Comparison of ENCODE assay signal across 2 cellular contexts in the genomic region with DNA sequence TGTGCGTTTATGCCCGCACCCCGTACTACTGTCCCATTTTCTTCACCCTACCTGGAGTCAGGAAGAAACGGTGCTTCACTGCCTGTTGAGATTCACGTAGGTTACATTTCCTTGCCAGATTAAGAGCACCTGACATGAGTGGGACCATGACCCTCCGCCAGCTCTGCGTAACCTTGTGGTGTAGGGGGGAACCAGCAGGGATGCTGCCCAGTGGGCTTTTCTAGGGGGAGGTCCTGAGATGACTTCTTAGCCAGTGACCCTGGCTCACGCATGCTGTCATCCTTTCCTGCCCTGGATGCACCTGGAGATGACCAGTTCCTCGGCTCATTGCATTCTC.
TF ChIP-seq lines count a peak whose summit lies in the region.

No MANE protein-coding gene starts in this region.

TF ChIP-seq in HCT116, 20 proteins besides CTCF, POLR2A, EP300 and RAD21:
- TF ChIP-seq FOSL1 (IDR thresholded peaks at IDR 0.05; ENCODE audit: low read depth) (no peak), ZFX (IDR thresholded peaks at IDR 0.05) (no peak), ELF1 (IDR thresholded peaks at IDR 0.05; ENCODE audit: borderline replicate concordance, low read depth) (no peak), CBX3 (IDR thresholded peaks at IDR 0.05; ENCODE audit: low read depth) (no peak), ZNF274 (IDR thresholded peaks at IDR 0.05; ENCODE audit: low read depth, low read length) (no peak), SP1 (IDR thresholded peaks at IDR 0.05; ENCODE audit: low read depth) (no peak), SRF (IDR thresholded peaks at IDR 0.05; ENCODE audit: low read depth) (no peak), EZH2phosphoT487 (IDR thresholded peaks at IDR 0.05; ENCODE audit: borderline replicate concordance) (no peak), JUND (IDR thresholded peaks at IDR 0.05) (no peak), POLR2AphosphoS5 (IDR thresholded peaks at IDR 0.05; ENCODE audit: low read depth, low read length) (no peak)
- TF ChIP-seq, protein P1, sequence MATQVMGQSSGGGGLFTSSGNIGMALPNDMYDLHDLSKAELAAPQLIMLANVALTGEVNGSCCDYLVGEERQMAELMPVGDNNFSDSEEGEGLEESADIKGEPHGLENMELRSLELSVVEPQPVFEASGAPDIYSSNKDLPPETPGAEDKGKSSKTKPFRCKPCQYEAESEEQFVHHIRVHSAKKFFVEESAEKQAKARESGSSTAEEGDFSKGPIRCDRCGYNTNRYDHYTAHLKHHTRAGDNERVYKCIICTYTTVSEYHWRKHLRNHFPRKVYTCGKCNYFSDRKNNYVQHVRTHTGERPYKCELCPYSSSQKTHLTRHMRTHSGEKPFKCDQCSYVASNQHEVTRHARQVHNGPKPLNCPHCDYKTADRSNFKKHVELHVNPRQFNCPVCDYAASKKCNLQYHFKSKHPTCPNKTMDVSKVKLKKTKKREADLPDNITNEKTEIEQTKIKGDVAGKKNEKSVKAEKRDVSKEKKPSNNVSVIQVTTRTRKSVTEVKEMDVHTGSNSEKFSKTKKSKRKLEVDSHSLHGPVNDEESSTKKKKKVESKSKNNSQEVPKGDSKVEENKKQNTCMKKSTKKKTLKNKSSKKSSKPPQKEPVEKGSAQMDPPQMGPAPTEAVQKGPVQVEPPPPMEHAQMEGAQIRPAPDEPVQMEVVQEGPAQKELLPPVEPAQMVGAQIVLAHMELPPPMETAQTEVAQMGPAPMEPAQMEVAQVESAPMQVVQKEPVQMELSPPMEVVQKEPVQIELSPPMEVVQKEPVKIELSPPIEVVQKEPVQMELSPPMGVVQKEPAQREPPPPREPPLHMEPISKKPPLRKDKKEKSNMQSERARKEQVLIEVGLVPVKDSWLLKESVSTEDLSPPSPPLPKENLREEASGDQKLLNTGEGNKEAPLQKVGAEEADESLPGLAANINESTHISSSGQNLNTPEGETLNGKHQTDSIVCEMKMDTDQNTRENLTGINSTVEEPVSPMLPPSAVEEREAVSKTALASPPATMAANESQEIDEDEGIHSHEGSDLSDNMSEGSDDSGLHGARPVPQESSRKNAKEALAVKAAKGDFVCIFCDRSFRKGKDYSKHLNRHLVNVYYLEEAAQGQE (IDR thresholded peaks at IDR 0.05; ENCODE audit: low read depth): no peak
- TF ChIP-seq, protein P2, sequence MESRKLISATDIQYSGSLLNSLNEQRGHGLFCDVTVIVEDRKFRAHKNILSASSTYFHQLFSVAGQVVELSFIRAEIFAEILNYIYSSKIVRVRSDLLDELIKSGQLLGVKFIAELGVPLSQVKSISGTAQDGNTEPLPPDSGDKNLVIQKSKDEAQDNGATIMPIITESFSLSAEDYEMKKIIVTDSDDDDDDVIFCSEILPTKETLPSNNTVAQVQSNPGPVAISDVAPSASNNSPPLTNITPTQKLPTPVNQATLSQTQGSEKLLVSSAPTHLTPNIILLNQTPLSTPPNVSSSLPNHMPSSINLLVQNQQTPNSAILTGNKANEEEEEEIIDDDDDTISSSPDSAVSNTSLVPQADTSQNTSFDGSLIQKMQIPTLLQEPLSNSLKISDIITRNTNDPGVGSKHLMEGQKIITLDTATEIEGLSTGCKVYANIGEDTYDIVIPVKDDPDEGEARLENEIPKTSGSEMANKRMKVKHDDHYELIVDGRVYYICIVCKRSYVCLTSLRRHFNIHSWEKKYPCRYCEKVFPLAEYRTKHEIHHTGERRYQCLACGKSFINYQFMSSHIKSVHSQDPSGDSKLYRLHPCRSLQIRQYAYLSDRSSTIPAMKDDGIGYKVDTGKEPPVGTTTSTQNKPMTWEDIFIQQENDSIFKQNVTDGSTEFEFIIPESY (IDR thresholded peaks at IDR 0.05; ENCODE audit: extremely low read depth, insufficient replicate concordance, low read length): no peak

TF ChIP-seq in K562, 482 proteins besides CTCF, POLR2A, EP300 and RAD21 (continues in another document):
- TF ChIP-seq, protein P3, sequence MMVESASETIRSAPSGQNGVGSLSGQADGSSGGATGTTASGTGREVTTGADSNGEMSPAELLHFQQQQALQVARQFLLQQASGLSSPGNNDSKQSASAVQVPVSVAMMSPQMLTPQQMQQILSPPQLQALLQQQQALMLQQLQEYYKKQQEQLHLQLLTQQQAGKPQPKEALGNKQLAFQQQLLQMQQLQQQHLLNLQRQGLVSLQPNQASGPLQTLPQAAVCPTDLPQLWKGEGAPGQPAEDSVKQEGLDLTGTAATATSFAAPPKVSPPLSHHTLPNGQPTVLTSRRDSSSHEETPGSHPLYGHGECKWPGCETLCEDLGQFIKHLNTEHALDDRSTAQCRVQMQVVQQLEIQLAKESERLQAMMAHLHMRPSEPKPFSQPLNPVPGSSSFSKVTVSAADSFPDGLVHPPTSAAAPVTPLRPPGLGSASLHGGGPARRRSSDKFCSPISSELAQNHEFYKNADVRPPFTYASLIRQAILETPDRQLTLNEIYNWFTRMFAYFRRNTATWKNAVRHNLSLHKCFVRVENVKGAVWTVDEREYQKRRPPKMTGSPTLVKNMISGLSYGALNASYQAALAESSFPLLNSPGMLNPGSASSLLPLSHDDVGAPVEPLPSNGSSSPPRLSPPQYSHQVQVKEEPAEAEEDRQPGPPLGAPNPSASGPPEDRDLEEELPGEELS (CRISPR knock-in tag; IDR thresholded peaks at IDR 0.05; ENCODE audit: borderline replicate concordance): no peak
- TF ChIP-seq NFE2L1 (tag; IDR thresholded peaks at IDR 0.05; ENCODE audit: borderline replicate concordance, low read depth) (no peak), ZNF232 (CRISPR knock-in tag; IDR thresholded peaks at IDR 0.05) (no peak), ERF (CRISPR knock-in tag; IDR thresholded peaks at IDR 0.05) (peak; percentile 55; the same call in 1 of the 2 replicates), JUNB (CRISPR knock-in tag; conservative IDR thresholded peaks at IDR 0.05) (0 out of 2 replicates have a peak, but pooled peaks have one; percentile 21), MTF1 (CRISPR knock-in tag; IDR thresholded peaks at IDR 0.05; ENCODE audit: borderline replicate concordance) (0 out of 2 replicates have a peak, but pooled peaks have one; percentile 57), EHMT2 (IDR thresholded peaks at IDR 0.05) (no peak), HMG20A (CRISPR knock-in tag; conservative IDR thresholded peaks at IDR 0.05) (no peak), FUS (optimal IDR thresholded peaks at IDR 0.05; ENCODE audit: low read depth, low read length) (no peak), CBFA2T3 (IDR thresholded peaks at IDR 0.05) (no peak), ZNF436 (CRISPR knock-in tag; IDR thresholded peaks at IDR 0.05) (0 out of 2 replicates have a peak, but pooled peaks have one; percentile 9), CHD4 (IDR thresholded peaks at IDR 0.05; ENCODE audit: insufficient read depth, insufficient replicate concordance, low read depth, low read length, poor library complexity, severe bottlenecking) (no peak), ZNF778 (CRISPR knock-in tag; IDR thresholded peaks at IDR 0.05) (no peak), ZNF695 (CRISPR knock-in tag; IDR thresholded peaks at IDR 0.05) (peak; percentile 84; the same call in 1 of the 2 replicates), ARID1B (IDR thresholded peaks at IDR 0.05) (no peak)
- TF ChIP-seq, protein P4, sequence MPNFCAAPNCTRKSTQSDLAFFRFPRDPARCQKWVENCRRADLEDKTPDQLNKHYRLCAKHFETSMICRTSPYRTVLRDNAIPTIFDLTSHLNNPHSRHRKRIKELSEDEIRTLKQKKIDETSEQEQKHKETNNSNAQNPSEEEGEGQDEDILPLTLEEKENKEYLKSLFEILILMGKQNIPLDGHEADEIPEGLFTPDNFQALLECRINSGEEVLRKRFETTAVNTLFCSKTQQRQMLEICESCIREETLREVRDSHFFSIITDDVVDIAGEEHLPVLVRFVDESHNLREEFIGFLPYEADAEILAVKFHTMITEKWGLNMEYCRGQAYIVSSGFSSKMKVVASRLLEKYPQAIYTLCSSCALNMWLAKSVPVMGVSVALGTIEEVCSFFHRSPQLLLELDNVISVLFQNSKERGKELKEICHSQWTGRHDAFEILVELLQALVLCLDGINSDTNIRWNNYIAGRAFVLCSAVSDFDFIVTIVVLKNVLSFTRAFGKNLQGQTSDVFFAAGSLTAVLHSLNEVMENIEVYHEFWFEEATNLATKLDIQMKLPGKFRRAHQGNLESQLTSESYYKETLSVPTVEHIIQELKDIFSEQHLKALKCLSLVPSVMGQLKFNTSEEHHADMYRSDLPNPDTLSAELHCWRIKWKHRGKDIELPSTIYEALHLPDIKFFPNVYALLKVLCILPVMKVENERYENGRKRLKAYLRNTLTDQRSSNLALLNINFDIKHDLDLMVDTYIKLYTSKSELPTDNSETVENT (CRISPR knock-in tag; IDR thresholded peaks at IDR 0.05): 0 out of 2 replicates have a peak, but pooled peaks have one; percentile 5
- TF ChIP-seq, protein P5, sequence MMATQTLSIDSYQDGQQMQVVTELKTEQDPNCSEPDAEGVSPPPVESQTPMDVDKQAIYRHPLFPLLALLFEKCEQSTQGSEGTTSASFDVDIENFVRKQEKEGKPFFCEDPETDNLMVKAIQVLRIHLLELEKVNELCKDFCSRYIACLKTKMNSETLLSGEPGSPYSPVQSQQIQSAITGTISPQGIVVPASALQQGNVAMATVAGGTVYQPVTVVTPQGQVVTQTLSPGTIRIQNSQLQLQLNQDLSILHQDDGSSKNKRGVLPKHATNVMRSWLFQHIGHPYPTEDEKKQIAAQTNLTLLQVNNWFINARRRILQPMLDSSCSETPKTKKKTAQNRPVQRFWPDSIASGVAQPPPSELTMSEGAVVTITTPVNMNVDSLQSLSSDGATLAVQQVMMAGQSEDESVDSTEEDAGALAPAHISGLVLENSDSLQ (IDR thresholded peaks at IDR 0.05): no peak
- TF ChIP-seq, protein P6, sequence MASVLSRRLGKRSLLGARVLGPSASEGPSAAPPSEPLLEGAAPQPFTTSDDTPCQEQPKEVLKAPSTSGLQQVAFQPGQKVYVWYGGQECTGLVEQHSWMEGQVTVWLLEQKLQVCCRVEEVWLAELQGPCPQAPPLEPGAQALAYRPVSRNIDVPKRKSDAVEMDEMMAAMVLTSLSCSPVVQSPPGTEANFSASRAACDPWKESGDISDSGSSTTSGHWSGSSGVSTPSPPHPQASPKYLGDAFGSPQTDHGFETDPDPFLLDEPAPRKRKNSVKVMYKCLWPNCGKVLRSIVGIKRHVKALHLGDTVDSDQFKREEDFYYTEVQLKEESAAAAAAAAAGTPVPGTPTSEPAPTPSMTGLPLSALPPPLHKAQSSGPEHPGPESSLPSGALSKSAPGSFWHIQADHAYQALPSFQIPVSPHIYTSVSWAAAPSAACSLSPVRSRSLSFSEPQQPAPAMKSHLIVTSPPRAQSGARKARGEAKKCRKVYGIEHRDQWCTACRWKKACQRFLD (CRISPR knock-in tag; IDR thresholded peaks at IDR 0.05): no peak
- TF ChIP-seq, protein P7, sequence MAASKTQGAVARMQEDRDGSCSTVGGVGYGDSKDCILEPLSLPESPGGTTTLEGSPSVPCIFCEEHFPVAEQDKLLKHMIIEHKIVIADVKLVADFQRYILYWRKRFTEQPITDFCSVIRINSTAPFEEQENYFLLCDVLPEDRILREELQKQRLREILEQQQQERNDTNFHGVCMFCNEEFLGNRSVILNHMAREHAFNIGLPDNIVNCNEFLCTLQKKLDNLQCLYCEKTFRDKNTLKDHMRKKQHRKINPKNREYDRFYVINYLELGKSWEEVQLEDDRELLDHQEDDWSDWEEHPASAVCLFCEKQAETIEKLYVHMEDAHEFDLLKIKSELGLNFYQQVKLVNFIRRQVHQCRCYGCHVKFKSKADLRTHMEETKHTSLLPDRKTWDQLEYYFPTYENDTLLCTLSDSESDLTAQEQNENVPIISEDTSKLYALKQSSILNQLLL (CRISPR knock-in tag; IDR thresholded peaks at IDR 0.05; ENCODE audit: borderline replicate concordance): 0 out of 2 replicates have a peak, but pooled peaks have one; percentile 2
- TF ChIP-seq, protein P8, sequence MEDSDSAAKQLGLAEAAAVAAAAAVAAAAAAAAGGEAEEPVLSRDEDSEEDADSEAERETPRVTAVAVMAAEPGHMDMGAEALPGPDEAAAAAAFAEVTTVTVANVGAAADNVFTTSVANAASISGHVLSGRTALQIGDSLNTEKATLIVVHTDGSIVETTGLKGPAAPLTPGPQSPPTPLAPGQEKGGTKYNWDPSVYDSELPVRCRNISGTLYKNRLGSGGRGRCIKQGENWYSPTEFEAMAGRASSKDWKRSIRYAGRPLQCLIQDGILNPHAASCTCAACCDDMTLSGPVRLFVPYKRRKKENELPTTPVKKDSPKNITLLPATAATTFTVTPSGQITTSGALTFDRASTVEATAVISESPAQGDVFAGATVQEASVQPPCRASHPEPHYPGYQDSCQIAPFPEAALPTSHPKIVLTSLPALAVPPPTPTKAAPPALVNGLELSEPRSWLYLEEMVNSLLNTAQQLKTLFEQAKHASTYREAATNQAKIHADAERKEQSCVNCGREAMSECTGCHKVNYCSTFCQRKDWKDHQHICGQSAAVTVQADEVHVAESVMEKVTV (CRISPR knock-in tag; IDR thresholded peaks at IDR 0.05): 0 out of 2 replicates have a peak, but pooled peaks have one; percentile 15
- TF ChIP-seq, protein P9, sequence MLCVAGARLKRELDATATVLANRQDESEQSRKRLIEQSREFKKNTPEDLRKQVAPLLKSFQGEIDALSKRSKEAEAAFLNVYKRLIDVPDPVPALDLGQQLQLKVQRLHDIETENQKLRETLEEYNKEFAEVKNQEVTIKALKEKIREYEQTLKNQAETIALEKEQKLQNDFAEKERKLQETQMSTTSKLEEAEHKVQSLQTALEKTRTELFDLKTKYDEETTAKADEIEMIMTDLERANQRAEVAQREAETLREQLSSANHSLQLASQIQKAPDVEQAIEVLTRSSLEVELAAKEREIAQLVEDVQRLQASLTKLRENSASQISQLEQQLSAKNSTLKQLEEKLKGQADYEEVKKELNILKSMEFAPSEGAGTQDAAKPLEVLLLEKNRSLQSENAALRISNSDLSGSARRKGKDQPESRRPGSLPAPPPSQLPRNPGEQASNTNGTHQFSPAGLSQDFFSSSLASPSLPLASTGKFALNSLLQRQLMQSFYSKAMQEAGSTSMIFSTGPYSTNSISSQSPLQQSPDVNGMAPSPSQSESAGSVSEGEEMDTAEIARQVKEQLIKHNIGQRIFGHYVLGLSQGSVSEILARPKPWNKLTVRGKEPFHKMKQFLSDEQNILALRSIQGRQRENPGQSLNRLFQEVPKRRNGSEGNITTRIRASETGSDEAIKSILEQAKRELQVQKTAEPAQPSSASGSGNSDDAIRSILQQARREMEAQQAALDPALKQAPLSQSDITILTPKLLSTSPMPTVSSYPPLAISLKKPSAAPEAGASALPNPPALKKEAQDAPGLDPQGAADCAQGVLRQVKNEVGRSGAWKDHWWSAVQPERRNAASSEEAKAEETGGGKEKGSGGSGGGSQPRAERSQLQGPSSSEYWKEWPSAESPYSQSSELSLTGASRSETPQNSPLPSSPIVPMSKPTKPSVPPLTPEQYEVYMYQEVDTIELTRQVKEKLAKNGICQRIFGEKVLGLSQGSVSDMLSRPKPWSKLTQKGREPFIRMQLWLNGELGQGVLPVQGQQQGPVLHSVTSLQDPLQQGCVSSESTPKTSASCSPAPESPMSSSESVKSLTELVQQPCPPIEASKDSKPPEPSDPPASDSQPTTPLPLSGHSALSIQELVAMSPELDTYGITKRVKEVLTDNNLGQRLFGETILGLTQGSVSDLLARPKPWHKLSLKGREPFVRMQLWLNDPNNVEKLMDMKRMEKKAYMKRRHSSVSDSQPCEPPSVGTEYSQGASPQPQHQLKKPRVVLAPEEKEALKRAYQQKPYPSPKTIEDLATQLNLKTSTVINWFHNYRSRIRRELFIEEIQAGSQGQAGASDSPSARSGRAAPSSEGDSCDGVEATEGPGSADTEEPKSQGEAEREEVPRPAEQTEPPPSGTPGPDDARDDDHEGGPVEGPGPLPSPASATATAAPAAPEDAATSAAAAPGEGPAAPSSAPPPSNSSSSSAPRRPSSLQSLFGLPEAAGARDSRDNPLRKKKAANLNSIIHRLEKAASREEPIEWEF (CRISPR knock-in tag; IDR thresholded peaks at IDR 0.05): no peak
- TF ChIP-seq, protein P10, sequence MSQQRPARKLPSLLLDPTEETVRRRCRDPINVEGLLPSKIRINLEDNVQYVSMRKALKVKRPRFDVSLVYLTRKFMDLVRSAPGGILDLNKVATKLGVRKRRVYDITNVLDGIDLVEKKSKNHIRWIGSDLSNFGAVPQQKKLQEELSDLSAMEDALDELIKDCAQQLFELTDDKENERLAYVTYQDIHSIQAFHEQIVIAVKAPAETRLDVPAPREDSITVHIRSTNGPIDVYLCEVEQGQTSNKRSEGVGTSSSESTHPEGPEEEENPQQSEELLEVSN (IDR thresholded peaks at IDR 0.05; ENCODE audit: borderline replicate concordance in 1 of 2, extremely low read depth in 1 of 2, insufficient read depth in 1 of 2, insufficient read length in 1 of 2, low read depth in 1 of 2, low read length in 1 of 2, poor library complexity in 1 of 2, severe bottlenecking in 1 of 2): no peak
